In the genomic region with DNA sequence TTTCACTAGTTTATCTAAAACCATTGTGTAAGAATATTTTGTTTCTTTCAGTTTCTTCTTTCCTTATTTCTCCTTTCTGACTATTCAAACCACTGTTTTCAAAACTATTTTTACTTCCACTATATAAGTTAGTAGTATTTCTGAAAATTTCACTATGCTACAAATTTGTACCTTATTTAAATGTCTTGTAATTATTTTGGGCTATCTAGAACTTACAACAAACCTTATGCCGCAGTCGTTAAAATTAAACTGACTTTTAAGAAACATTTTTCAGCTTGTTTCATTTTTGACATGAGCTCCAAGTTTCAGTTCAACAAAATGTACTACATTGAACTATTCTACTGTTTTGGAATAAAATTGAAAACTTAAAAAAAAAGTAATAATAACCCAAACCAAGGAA, we compare ENCODE assay signal across 12 cellular contexts. TPM values are rescaled to one million over a fixed set of nuclear protein-coding genes. Genes with fewer than 3 reads are reported as not detected.
DNase-seq lines count a peak whose midpoint lies in the region; ATAC-seq, FAIRE-seq and TF ChIP-seq lines count a peak whose summit lies in the region.
"Had no signal": no experiment of that assay in that cellular context is flagged by ENCODE, and none has a peak within 500 bp of the region (broad histone marks: within the 10 kb centered on the region; RNA-seq: fewer than 3 reads in every experiment).

No MANE protein-coding gene starts in this region.

- TF ChIP-seq POLR2A in adrenal gland (IDR thresholded peaks at IDR 0.05): no peak
- no peak for TF ChIP-seq POLR2A in GM12892 (IDR thresholded peaks at IDR 0.05; ENCODE audit: low read depth, low read length)

- H3K4me3 ChIP-seq in adrenal gland: peak overlapping the region in 1 of 4 donors; percentile 4
- H3K4me3 ChIP-seq: K562 had no signal

- 69 to 84% (median 81%) methylated on average over 2 of the region's 2 CpGs for WGBS in adrenal gland, 4 donors

- DNase-seq in GM18507 (ENCODE audit: extremely low spot score, insufficient read length, low read depth) (no peak), RPMI8226 (peak; percentile 5), epidermal melanocyte (ENCODE audit: insufficient read length, low spot score) (no peak), adrenal gland (no peak), GM12892 (ENCODE audit: insufficient read length) (no peak)
- DNase-seq: NCI-H748 treated with DMSO at 0.1 percent for 48 hours had no signal

- intact Hi-C loops in adrenal gland (cut with DNase I): no loop called here

- ATAC-seq in GM21390 (IDR thresholded peaks at IDR 0.05; ENCODE audit: unreplicated experiment) (peak; percentile 82), HG03064 (IDR thresholded peaks at IDR 0.05; ENCODE audit: low read depth, unreplicated experiment) (peak; percentile 59), SK-N-SH treated with all-trans-retinoic acid at 6 μM for 48 hours (no peak)
- ATAC-seq: activated T-helper 17 cell treated with anti-CD3 and anti-CD28 coated beads, Interleukin-2, amount 50 U/mL, for 72 hours; K562 had no signal

- H3K4me1 ChIP-seq in adrenal gland (replicated peaks in 1 of 2): no peaks in the 10 kb centered on the region

- FAIRE-seq in GM18507 (lab: Jason Lieb, UNC) (peak; percentile 33), GM12892 (lab: Jason Lieb, UNC) (no peak)
- FAIRE-seq: K562 had no signal

- H3K27me3 ChIP-seq in adrenal gland: no peaks in the 10 kb centered on the region

- H3K36me3 ChIP-seq in adrenal gland (replicated peaks in 1 of 2): no peaks in the 10 kb centered on the region

- no peak overlapping the region for H3K27ac ChIP-seq in adrenal gland
- H3K27ac ChIP-seq: C4-2B had no signal

- no peak for TF ChIP-seq CTCF in adrenal gland (IDR thresholded peaks at IDR 0.05)

- H3K9me3 ChIP-seq in adrenal gland (replicated peaks in 1 of 3): no peaks in the 10 kb centered on the region

TF ChIP-seq in SK-N-SH treated with all-trans-retinoic acid at 6 μM for 48 hours, 23 proteins besides CTCF, POLR2A, EP300 and RAD21:
- TF ChIP-seq CREB5 (CRISPR knock-in tag; IDR thresholded peaks at IDR 0.05; ENCODE audit: low read depth) (no peak), BACH2 (CRISPR knock-in tag; IDR thresholded peaks at IDR 0.05; ENCODE audit: borderline replicate concordance) (no peak), ZFP3 (CRISPR knock-in tag; IDR thresholded peaks at IDR 0.05) (no peak), ZFP30 (CRISPR knock-in tag; IDR thresholded peaks at IDR 0.05) (no peak), ZNF70 (CRISPR knock-in tag; IDR thresholded peaks at IDR 0.05) (no peak), ZC3H10 (CRISPR knock-in tag; IDR thresholded peaks at IDR 0.05) (no peak), SNAI2 (CRISPR knock-in tag; IDR thresholded peaks at IDR 0.05) (no peak), CSRNP3 (CRISPR knock-in tag; IDR thresholded peaks at IDR 0.05) (no peak), ESRRG (CRISPR knock-in tag; IDR thresholded peaks at IDR 0.05) (no peak), TCF4 (CRISPR knock-in tag; IDR thresholded peaks at IDR 0.05; ENCODE audit: borderline replicate concordance) (no peak), ISL1 (CRISPR knock-in tag; IDR thresholded peaks at IDR 0.05) (no peak), GLIS3 (CRISPR knock-in tag; IDR thresholded peaks at IDR 0.05) (no peak), ARNTL (CRISPR knock-in tag; IDR thresholded peaks at IDR 0.05; ENCODE audit: borderline replicate concordance, low read depth) (no peak), OSR1 (CRISPR knock-in tag; IDR thresholded peaks at IDR 0.05) (no peak), CSDC2 (CRISPR knock-in tag; IDR thresholded peaks at IDR 0.05) (no peak), TSHZ2 (CRISPR knock-in tag; IDR thresholded peaks at IDR 0.05) (no peak)
- TF ChIP-seq, protein P1, sequence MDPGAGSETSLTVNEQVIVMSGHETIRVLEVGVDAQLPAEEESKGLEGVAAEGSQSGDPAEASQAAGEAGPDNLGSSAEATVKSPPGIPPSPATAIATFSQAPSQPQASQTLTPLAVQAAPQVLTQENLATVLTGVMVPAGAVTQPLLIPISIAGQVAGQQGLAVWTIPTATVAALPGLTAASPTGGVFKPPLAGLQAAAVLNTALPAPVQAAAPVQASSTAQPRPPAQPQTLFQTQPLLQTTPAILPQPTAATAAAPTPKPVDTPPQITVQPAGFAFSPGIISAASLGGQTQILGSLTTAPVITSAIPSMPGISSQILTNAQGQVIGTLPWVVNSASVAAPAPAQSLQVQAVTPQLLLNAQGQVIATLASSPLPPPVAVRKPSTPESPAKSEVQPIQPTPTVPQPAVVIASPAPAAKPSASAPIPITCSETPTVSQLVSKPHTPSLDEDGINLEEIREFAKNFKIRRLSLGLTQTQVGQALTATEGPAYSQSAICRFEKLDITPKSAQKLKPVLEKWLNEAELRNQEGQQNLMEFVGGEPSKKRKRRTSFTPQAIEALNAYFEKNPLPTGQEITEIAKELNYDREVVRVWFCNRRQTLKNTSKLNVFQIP (CRISPR knock-in tag; IDR thresholded peaks at IDR 0.05; ENCODE audit: borderline replicate concordance, low read depth): no peak
- TF ChIP-seq, protein P2, sequence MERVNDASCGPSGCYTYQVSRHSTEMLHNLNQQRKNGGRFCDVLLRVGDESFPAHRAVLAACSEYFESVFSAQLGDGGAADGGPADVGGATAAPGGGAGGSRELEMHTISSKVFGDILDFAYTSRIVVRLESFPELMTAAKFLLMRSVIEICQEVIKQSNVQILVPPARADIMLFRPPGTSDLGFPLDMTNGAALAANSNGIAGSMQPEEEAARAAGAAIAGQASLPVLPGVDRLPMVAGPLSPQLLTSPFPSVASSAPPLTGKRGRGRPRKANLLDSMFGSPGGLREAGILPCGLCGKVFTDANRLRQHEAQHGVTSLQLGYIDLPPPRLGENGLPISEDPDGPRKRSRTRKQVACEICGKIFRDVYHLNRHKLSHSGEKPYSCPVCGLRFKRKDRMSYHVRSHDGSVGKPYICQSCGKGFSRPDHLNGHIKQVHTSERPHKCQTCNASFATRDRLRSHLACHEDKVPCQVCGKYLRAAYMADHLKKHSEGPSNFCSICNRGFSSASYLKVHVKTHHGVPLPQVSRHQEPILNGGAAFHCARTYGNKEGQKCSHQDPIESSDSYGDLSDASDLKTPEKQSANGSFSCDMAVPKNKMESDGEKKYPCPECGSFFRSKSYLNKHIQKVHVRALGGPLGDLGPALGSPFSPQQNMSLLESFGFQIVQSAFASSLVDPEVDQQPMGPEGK (CRISPR knock-in tag; IDR thresholded peaks at IDR 0.05; ENCODE audit: borderline replicate concordance): no peak

RNA-seq across cellular contexts. Expression of gene TFEC, which starts 1.8 kb away (rescaled TPM):
- 10 to 100 TPM in 2 of 8 donors, 1 to 10 TPM in 6; 3.6 to 16.4 (median 6.4) TPM for total RNA-seq in adrenal gland
- polyA plus RNA-seq in adrenal gland: 1 to 10 TPM; 2.0 to 9.0 (median 2.6) TPM
- polyA plus RNA-seq in GM12892 (2012; ENCODE audit: missing spikeins): 1.9 TPM
- total RNA-seq: K562 had no signal
